8 cellular contexts compared by ENCODE assay signal in the genomic region with DNA sequence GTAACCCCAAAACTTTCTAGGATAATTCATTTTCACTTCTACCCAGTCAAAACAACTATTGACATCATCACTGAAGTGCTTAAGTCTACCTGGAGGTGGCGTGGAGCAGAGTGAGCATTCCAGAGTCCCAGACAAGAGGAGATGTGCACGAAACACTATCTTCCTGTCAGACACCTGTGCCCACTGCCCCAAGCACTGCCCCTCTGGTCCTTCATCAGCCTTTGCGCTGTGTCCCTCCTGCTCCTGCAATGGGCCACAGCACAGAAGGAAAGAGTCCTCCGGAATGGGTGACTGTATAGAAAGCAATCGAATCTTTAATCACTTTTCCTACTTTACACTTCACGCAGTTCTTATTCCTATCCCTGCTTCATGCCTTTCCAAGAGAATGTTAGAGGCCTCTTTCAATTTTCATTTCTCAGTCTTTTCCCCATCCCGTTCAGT. TPM values are rescaled to one million over a fixed set of nuclear protein-coding genes. Genes with fewer than 3 reads are reported as not detected.
DNase-seq lines count a peak whose midpoint lies in the region; ATAC-seq and TF ChIP-seq lines count a peak whose summit lies in the region.

No MANE protein-coding gene starts in this region.

- no peaks in the 10 kb centered on the region for H3K9me3 Mint-ChIP-seq in neural crest cell

- no TSS peak for BruUV-seq in A673 (replicated peaks; lab: Mats Ljungman, UMichigan)

- 16 to 20% methylated on average over 7 of the region's 7 CpGs for WGBS in lower leg skin, 2 donors

- H3K4me3 ChIP-seq in A673 (ENCODE audit: low read depth, low read length, poor library complexity, severe bottlenecking) (no peak overlapping the region), lower leg skin (ENCODE audit: low read depth, poor library complexity, severe bottlenecking) (no peak overlapping the region)

- peaks cover 35% of the 10 kb centered on the region for H3K4me1 Mint-ChIP-seq in neural crest cell

- H3K4me1 ChIP-seq in A673 (ENCODE audit: insufficient read depth, low read length, poor library complexity, severe bottlenecking), result peaks cover 6% of the 10 kb centered on the region

- intact Hi-C loops in A673 (cut with micrococcal nuclease; ENCODE audit: unreplicated experiment), result no loop called here
- intact Hi-C loops in lower leg skin (cut with DNase I; ENCODE audit: low total_unique reads), result no loop called here

- ATAC-seq in HG02840 (IDR thresholded peaks at IDR 0.05; ENCODE audit: low FRiP score, unreplicated experiment), result peak; percentile 69

- peak overlapping the region; percentile 78 for H3K4me3 Mint-ChIP-seq in neural crest cell

- peak; percentile 54; the same call in 1 of the 2 replicates for TF ChIP-seq CTCF in A673 (conservative IDR thresholded peaks at IDR 0.05; ENCODE audit: low read depth, low read length)
- peak; percentile 53 for TF ChIP-seq CTCF in GM12872 (IDR thresholded peaks at IDR 0.05; ENCODE audit: insufficient read depth, low read depth, low read length)
- peak; percentile 66 for TF ChIP-seq CTCF in neural crest cell (conservative IDR thresholded peaks at IDR 0.05)
- no peak for TF ChIP-seq CTCF in lower leg skin (IDR thresholded peaks at IDR 0.05)

- H3K27ac ChIP-seq in A673 (ENCODE audit: low read depth, low read length, poor library complexity, severe bottlenecking), result no peak overlapping the region

- no peak for TF ChIP-seq POLR2A in lower leg skin (IDR thresholded peaks at IDR 0.05)

- no peak overlapping the region for H3K27ac Mint-ChIP-seq in neural crest cell (ENCODE audit: unreplicated experiment)

- no peaks in the 10 kb centered on the region for H3K36me3 Mint-ChIP-seq in neural crest cell (ENCODE audit: low read depth)

- peak; percentile 34 for DNase-seq in A673 (ENCODE audit: low spot score)
- peak; percentile 25 to 49 for DNase-seq in NCI-H446 (lab: John Stamatoyannopoulos, UW)
- DNase-seq in cerebellar cortex (ENCODE audit: low spot score), result peak; percentile 87
- peak; percentile 16 for DNase-seq in neural crest cell (ENCODE audit: low read depth, low spot score)
- DNase-seq in NK-92 (lab: John Stamatoyannopoulos, UW; ENCODE audit: unreplicated experiment), result no peak
- no peak for DNase-seq in lower leg skin (ENCODE audit: low spot score in 2 of 2)

- no peaks in the 10 kb centered on the region for H3K9me3 ChIP-seq in A673 (ENCODE audit: low read depth, low read length, poor library complexity, severe bottlenecking)

- peaks cover 84% of the 10 kb centered on the region for H3K27me3 ChIP-seq in A673 (replicated peaks; ENCODE audit: insufficient read depth, low read depth, low read length, poor library complexity)

- no peaks in the 10 kb centered on the region for H3K36me3 ChIP-seq in A673 (ENCODE audit: insufficient read depth, low read length, poor library complexity, severe bottlenecking)

- CTCF ChIA-PET in A673 (lab: Charles Lee), result no interaction called here

- peaks cover 82% of the 10 kb centered on the region for H3K27me3 Mint-ChIP-seq in neural crest cell (ENCODE audit: low read depth)

- POLR2A ChIA-PET in A673 (lab: Charles Lee; ENCODE audit: low non-redundant PET), result no interaction called here

RNA-seq across cellular contexts. Expression of a gene that starts 0.5 kb away (rescaled TPM):
- not detected in 2 replicates for total RNA-seq in A673 (2021)
- 2.3 and 2.9 TPM in 2 replicates for total RNA-seq in neural crest cell
- 1 to 10 TPM in 1 of 4 donors, under 1 TPM in 3; 0.08 to 1.0 (median 0.76) TPM for total RNA-seq in lower leg skin

Comparison
In these comparisons a context has a peak if more than half of its experiments do, and no peak if none do; other contexts are left out.
1. DNase-seq: peak in A673 (single experiment), NCI-H446 (2 of 2), cerebellar cortex (single experiment) and neural crest cell (single experiment); none in NK-92 (single experiment) and lower leg skin (0 of 2).
2. CTCF ChIP-seq: peak in A673 (single experiment), GM12872 (single experiment) and neural crest cell (single experiment); none in lower leg skin (0 of 3).